8 cellular contexts compared by ENCODE assay signal in genomic region chr4:78612398-78613005, GRCh38.
DNase-seq lines count a peak whose midpoint lies in the region; ATAC-seq, FAIRE-seq and TF ChIP-seq lines count a peak whose summit lies in the region.

No MANE protein-coding gene starts in this region.

- H3K4me3 ChIP-seq in aorta (ENCODE audit: low read length in 2 of 2): no peak overlapping the region

- H3K4me1 Mint-ChIP-seq in MCF 10A (ENCODE audit: insufficient read depth, unreplicated experiment): no peaks in the 10 kb centered on the region

- no peaks in the 10 kb centered on the region for H3K9me3 Mint-ChIP-seq in MCF 10A (ENCODE audit: unreplicated experiment)

- H3K9me3 ChIP-seq in aorta (ENCODE audit: control insufficient read depth, low read length): no peaks in the 10 kb centered on the region

- CTCF ChIA-PET in MCF 10A (lab: Yijun Ruan, JAX): interaction anchor here (0.6 to 7.6 kb wide), 30 partner anchors 8 to 1984 kb away, joined by 3 to 81 read pairs (median 4); no protein-coding TSS in a partner anchor

- H3K4me1 ChIP-seq in aorta (ENCODE audit: control insufficient read depth in 1 of 2, insufficient read depth in 2 of 2, low read length in 2 of 2): no peaks in the 10 kb centered on the region

- no peaks in the 10 kb centered on the region for H3K27me3 ChIP-seq in aorta (ENCODE audit: control insufficient read depth in 1 of 2, insufficient read depth in 2 of 2, low read length in 1 of 2)

- H3K27ac ChIP-seq in aorta (ENCODE audit: low read depth in 1 of 2, low read length in 2 of 2): no peak overlapping the region

- H3K36me3 ChIP-seq in aorta (ENCODE audit: control insufficient read depth in 1 of 2, insufficient read depth in 2 of 2, low read length in 1 of 2): no peaks in the 10 kb centered on the region

- TF ChIP-seq CTCF in MCF 10A (IDR thresholded peaks at IDR 0.05; ENCODE audit: unreplicated experiment): peak; percentile 56

- no peak overlapping the region for H3K27ac Mint-ChIP-seq in MCF 10A (ENCODE audit: low read depth, unreplicated experiment)

- no TSS peak for BruUV-seq in MCF 10A (replicated peaks; lab: Mats Ljungman, UMichigan)

- DNase-seq in CD1c-positive myeloid dendritic cell (ENCODE audit: extremely low spot score) (peak; percentile 64), GM19239 (ENCODE audit: insufficient read length, low spot score) (no peak), MV-4-11 (lab: John Stamatoyannopoulos, UW) (peak; percentile 42), MCF 10A (ENCODE audit: unreplicated experiment) (peak; percentile 68), kidney tubule cell (ENCODE audit: low spot score) (peak; percentile 49), aorta (no peak)

- peaks cover 17% of the 10 kb centered on the region for H3K36me3 Mint-ChIP-seq in MCF 10A (ENCODE audit: insufficient read depth, unreplicated experiment)

- intact Hi-C loops in MCF 10A (cut with micrococcal nuclease): loop anchor here (1.0 to 2.0 kb wide), 4 partner anchors 32 to 653 kb away; no protein-coding TSS in a partner anchor
- intact Hi-C loops in aorta (cut with DNase I): loop anchor here in 1 of 2 donors (5.0 to 10.0 kb wide), 2 partner anchors 162 to 255 kb away; partner anchors contain the start of gene BMP2K

- H3K4me3 Mint-ChIP-seq in MCF 10A (ENCODE audit: unreplicated experiment): no peak overlapping the region

- POLR2A ChIA-PET in MCF 10A (lab: Yijun Ruan, JAX): interaction anchor here (0.7 kb wide), 1 partner anchor 34 kb away, joined by 3 read pairs; no protein-coding TSS in a partner anchor

- H3K27me3 Mint-ChIP-seq in MCF 10A (ENCODE audit: insufficient read depth, unreplicated experiment): no peaks in the 10 kb centered on the region

- peak; percentile 94 for FAIRE-seq in GM19239 (lab: Jason Lieb, UNC)

- ATAC-seq in aorta (ENCODE audit: low FRiP score) (peak; percentile 79), HG02973 (IDR thresholded peaks at IDR 0.05; ENCODE audit: unreplicated experiment) (no peak), GM21390 (IDR thresholded peaks at IDR 0.05; ENCODE audit: unreplicated experiment) (no peak)

- 64 to 67% methylated on average over 3 of the region's 3 CpGs for WGBS in aorta, 2 donors

Comparison
In these comparisons a context has a peak if more than half of its experiments do, and no peak if none do; other contexts are left out.
1. DNase-seq: peak in CD1c-positive myeloid dendritic cell (single experiment), MV-4-11 (single experiment), MCF 10A (single experiment) and kidney tubule cell (single experiment); none in GM19239 (single experiment) and aorta (0 of 2).